8 cellular contexts compared by ENCODE assay signal in genomic region chr1:225652726-225653462, GRCh38. TPM values are rescaled to one million over a fixed set of nuclear protein-coding genes. Genes with fewer than 3 reads are reported as not detected.
DNase-seq lines count a peak whose midpoint lies in the region; ATAC-seq lines count a peak whose summit lies in the region.

Gene ENAH (minus strand): TSS chr1:225653123. CDS start chr1:225652690, 433 bp downstream.

- ATAC-seq in HG03039 (IDR thresholded peaks at IDR 0.05; ENCODE audit: unreplicated experiment) (peak; percentile 57), GM18873 (IDR thresholded peaks at IDR 0.05; ENCODE audit: low FRiP score, unreplicated experiment) (no peak)

- in situ Hi-C loops in endometrial microvascular endothelial cells (cut with HindIII; ENCODE audit: inconsistent ontology term, low pct_unique_long_range_greater_than_20kb, low sequenced_read_pairs): no loop called here

- DNase-seq in GM03348 (ENCODE audit: low spot score): peak; percentile 97
- peak; percentile 23 to 80 for DNase-seq in NCI-H446 (lab: John Stamatoyannopoulos, UW)
- peak; percentile 75 for DNase-seq in activated CD8-positive, alpha-beta memory T cell treated with anti-CD3 and anti-CD28 coated beads for 24 hours
- DNase-seq in medulla oblongata (ENCODE audit: extremely low spot score): peak; percentile 85
- peak; percentile 19 for DNase-seq in stimulated activated CD8-positive, alpha-beta memory T cell treated with anti-CD3 and anti-CD28 coated beads, Interleukin-15, amount 100 ng/mL, for 48 hours (ENCODE audit: low read depth in 2 of 2)

RNA-seq across cellular contexts. Expression of gene ENAH, which starts in this region (rescaled TPM):
- 63.4 TPM for total RNA-seq in endometrial microvascular endothelial cells (ENCODE audit: inconsistent ontology term)

Comparison
In these comparisons a context has a peak if more than half of its experiments do, and no peak if none do; other contexts are left out.
1. DNase-seq: peak in every context shown above with its lines; median percentile 97 in GM03348; 85 in medulla oblongata; 75 in activated CD8-positive, alpha-beta memory T cell treated with anti-CD3 and anti-CD28 coated beads for 24 hours; 52 in NCI-H446; 19 in stimulated activated CD8-positive, alpha-beta memory T cell treated with anti-CD3 and anti-CD28 coated beads, Interleukin-15, amount 100 ng/mL, for 48 hours.